ENCODE assay signal across 17 cellular contexts in the genomic region with DNA sequence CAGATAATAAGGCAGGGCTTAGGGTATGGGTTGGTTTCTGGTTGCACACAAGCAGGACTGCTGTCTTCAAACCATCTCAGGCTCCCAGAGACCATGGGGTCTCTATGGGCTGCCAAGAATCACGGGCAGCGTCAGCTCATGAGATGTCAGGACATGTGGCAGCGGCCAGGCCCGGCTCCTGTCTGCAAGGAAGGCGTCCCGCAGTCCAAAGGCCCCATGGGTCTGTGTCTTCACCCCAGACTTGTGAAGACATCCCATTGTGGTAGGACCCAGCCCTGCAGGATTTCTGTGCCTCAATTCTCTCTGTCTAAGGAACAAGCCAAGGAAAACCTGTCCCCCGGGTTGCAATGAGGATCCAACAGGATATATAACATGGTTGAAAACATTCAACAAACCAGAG.
"Had no signal": no experiment of that assay in that cellular context is flagged by ENCODE, and none has a peak within 500 bp of the region (broad histone marks: within the 10 kb centered on the region; RNA-seq: fewer than 3 reads in every experiment).

No MANE protein-coding gene starts in this region.

- H3K9me3 Mint-ChIP-seq: activated naive CD8-positive, alpha-beta T cell treated with anti-CD3 and anti-CD28 coated beads for 36 hours; immature natural killer cell; neural progenitor cell had no signal

- H3K4me3 Mint-ChIP-seq: activated naive CD8-positive, alpha-beta T cell treated with anti-CD3 and anti-CD28 coated beads for 36 hours; immature natural killer cell; neural progenitor cell; T-helper 17 cell had no signal

- H3K4me1 Mint-ChIP-seq: immature natural killer cell, neural progenitor cell had no signal

- H3K27ac ChIP-seq: brain microvascular endothelial cell, neural progenitor cell, pancreas, SJCRH30, WERI-Rb-1 had no signal

- H3K27me3 ChIP-seq: brain microvascular endothelial cell, neural progenitor cell, pancreas, SJCRH30 had no signal

- H3K27me3 Mint-ChIP-seq: activated naive CD8-positive, alpha-beta T cell treated with anti-CD3 and anti-CD28 coated beads for 36 hours; T-helper 17 cell had no signal

- H3K27ac Mint-ChIP-seq: activated naive CD8-positive, alpha-beta T cell treated with anti-CD3 and anti-CD28 coated beads for 36 hours; immature natural killer cell; neural progenitor cell; T-helper 17 cell had no signal

- DNase-seq: activated CD4-positive, alpha-beta T cell treated with anti-CD3 and anti-CD28 coated beads for 4 hours; activated effector memory CD4-positive, alpha-beta T cell treated with Interleukin-2 at 50 U/mL for 16 hours; activated naive CD8-positive, alpha-beta T cell treated with anti-CD3 and anti-CD28 coated beads for 36 hours; amygdala; brain microvascular endothelial cell; effector CD8-positive, alpha-beta T cell; immature natural killer cell; left cardiac atrium; SJCRH30; stimulated activated CD4-positive, alpha-beta T cell treated with anti-CD3 and anti-CD28 coated beads, Interleukin-4, amount 100 ng/mL, for 1 hour; stimulated activated naive CD4-positive, alpha-beta T cell; substantia nigra; T-helper 17 cell; trophoblast cell; WERI-Rb-1 had no signal

- H3K4me3 ChIP-seq: neural progenitor cell, pancreas, SJCRH30 had no signal

- H3K4me1 ChIP-seq: neural progenitor cell, pancreas, SJCRH30 had no signal

- ATAC-seq: left cardiac atrium, pancreas, T-helper 17 cell had no signal

- H3K9me3 ChIP-seq: pancreas, SJCRH30 had no signal
